In genomic region chr10:48598243-48598935, GRCh38 we compare ENCODE assay signal across 13 cellular contexts. TPM values are rescaled to one million over a fixed set of nuclear protein-coding genes. Genes with fewer than 3 reads are reported as not detected.
A peak's percentile ranks its signal among the peaks of the same experiment; 100 is the strongest.
DNase-seq lines count a peak whose midpoint lies in the region; ATAC-seq and TF ChIP-seq lines count a peak whose summit lies in the region.
"Had no signal": no experiment of that assay in that cellular context is flagged by ENCODE, and none has a peak within 500 bp of the region (broad histone marks: within the 10 kb centered on the region; RNA-seq: fewer than 3 reads in every experiment).

No MANE protein-coding gene starts in this region.

- no peak overlapping the region for H4K91ac ChIP-seq in trophoblast cell (ENCODE audit: low read depth, low read length)

- H3K18ac ChIP-seq in trophoblast cell (ENCODE audit: low read length) = no peak overlapping the region

- H3K79me1 ChIP-seq in trophoblast cell (ENCODE audit: low read length) = no peaks in the 10 kb centered on the region

- no peak overlapping the region for H4K12ac ChIP-seq in trophoblast cell (ENCODE audit: low read depth, low read length)

- no peak overlapping the region for H2BK12ac ChIP-seq in trophoblast cell (ENCODE audit: low read length)

- no peak overlapping the region for H2BK120ac ChIP-seq in trophoblast cell (ENCODE audit: insufficient read depth, low read length, poor library complexity)

- WGBS in trophoblast cell (ENCODE audit: extremely low coverage, insufficient coverage, insufficient read length) = no CpG with 5 or more reads among the region's 7 CpGs

- no peaks in the 10 kb centered on the region for H3K79me2 ChIP-seq in trophoblast cell (ENCODE audit: control insufficient read depth, insufficient read depth, low read length, poor library complexity)

- peaks cover 2% of the 10 kb centered on the region for H3K9me3 ChIP-seq in trophoblast cell (ENCODE audit: insufficient read depth, low read depth, low read length)

- peak; percentile 39 for DNase-seq in G401 (ENCODE audit: low spot score)
- DNase-seq in NCI-H2107 treated with DMSO at 0.1 percent for 48 hours (lab: John Stamatoyannopoulos, UW; ENCODE audit: unreplicated experiment) = peak; percentile 84
- DNase-seq in coronary artery (ENCODE audit: low spot score) = peak; percentile 63
- DNase-seq in trophoblast cell = peak in 1 of 2 donors; percentile 35
- DNase-seq in activated CD4-positive, alpha-beta T cell treated with anti-CD3 and anti-CD28 coated beads for 36 hours = no peak
- DNase-seq in activated CD4-positive, alpha-beta T cell treated with anti-CD3 and anti-CD28 coated beads for 4 hours = no peak
- DNase-seq: activated CD4-positive, alpha-beta T cell treated with anti-CD3 and anti-CD28 coated beads, Interleukin-2, amount 50 U/mL, for 1 hour; activated naive CD8-positive, alpha-beta T cell treated with anti-CD3 and anti-CD28 coated beads, Interleukin-2, amount 10 ng/mL, durations not matched to agents 7 days and 5 days; KG1 had no signal

- no peaks in the 10 kb centered on the region for H3K27me3 ChIP-seq in trophoblast cell (ENCODE audit: insufficient read depth, low read length)
- H3K27me3 ChIP-seq: neural progenitor cell had no signal

- H3K14ac ChIP-seq in trophoblast cell (ENCODE audit: low read length) = no peak overlapping the region

- no peaks in the 10 kb centered on the region for H3K4me1 Mint-ChIP-seq in activated CD4-positive, alpha-beta T cell treated with anti-CD3 and anti-CD28 coated beads for 36 hours
- H3K4me1 Mint-ChIP-seq: activated naive CD8-positive, alpha-beta T cell treated with anti-CD3 and anti-CD28 coated beads, Interleukin-2, amount 10 ng/mL, durations not matched to agents 7 days and 5 days; stimulated activated effector memory CD8-positive, alpha-beta T cell treated with anti-CD3 and anti-CD28 coated beads, Interleukin-12 subunit alpha, Interleukin-12 subunit beta, amount 100 ng/mL, for 72 hours had no signal

- H2AK5ac ChIP-seq in trophoblast cell (ENCODE audit: low read length) = no peak overlapping the region

- POLR2A ChIA-PET in activated CD4-positive, alpha-beta T cell treated with anti-CD3 and anti-CD28 coated beads for 36 hours (lab: Charles Lee) = no interaction called here

- no peak overlapping the region for H3K4ac ChIP-seq in trophoblast cell (ENCODE audit: low read depth, low read length)

- CTCF ChIA-PET in activated CD4-positive, alpha-beta T cell treated with anti-CD3 and anti-CD28 coated beads for 36 hours (lab: Charles Lee) = interaction anchor here (1.1 to 1.3 kb wide), 2 partner anchors 9 to 10 kb away, joined by 3 read pairs; no protein-coding TSS in a partner anchor

- no peak overlapping the region for H3K4me2 ChIP-seq in trophoblast cell (ENCODE audit: low read length)
- H3K4me2 ChIP-seq: neural progenitor cell had no signal

- H3K27ac ChIP-seq in coronary artery (no peak overlapping the region), trophoblast cell (ENCODE audit: low read depth, low read length) (no peak overlapping the region)
- H3K27ac ChIP-seq: neural progenitor cell had no signal

- no peaks in the 10 kb centered on the region for H3K36me3 ChIP-seq in trophoblast cell (ENCODE audit: control insufficient read depth in 1 of 2, insufficient read depth in 2 of 2, low read length in 2 of 2)
- H3K36me3 ChIP-seq: neural progenitor cell had no signal

- H3K4me1 ChIP-seq in trophoblast cell (ENCODE audit: control insufficient read depth in 1 of 2, insufficient read depth in 2 of 2, low read length in 2 of 2) = no peaks in the 10 kb centered on the region

- H3K27ac Mint-ChIP-seq in activated CD4-positive, alpha-beta T cell treated with anti-CD3 and anti-CD28 coated beads for 36 hours = no peak overlapping the region
- H3K27ac Mint-ChIP-seq: activated naive CD8-positive, alpha-beta T cell treated with anti-CD3 and anti-CD28 coated beads, Interleukin-2, amount 10 ng/mL, durations not matched to agents 7 days and 5 days; stimulated activated effector memory CD8-positive, alpha-beta T cell treated with anti-CD3 and anti-CD28 coated beads, Interleukin-12 subunit alpha, Interleukin-12 subunit beta, amount 100 ng/mL, for 72 hours had no signal

- H3K9me3 Mint-ChIP-seq in activated CD4-positive, alpha-beta T cell treated with anti-CD3 and anti-CD28 coated beads for 36 hours (ENCODE audit: low read depth) = no peaks in the 10 kb centered on the region
- H3K9me3 Mint-ChIP-seq: activated naive CD8-positive, alpha-beta T cell treated with anti-CD3 and anti-CD28 coated beads, Interleukin-2, amount 10 ng/mL, durations not matched to agents 7 days and 5 days; neural progenitor cell; stimulated activated effector memory CD8-positive, alpha-beta T cell treated with anti-CD3 and anti-CD28 coated beads, Interleukin-12 subunit alpha, Interleukin-12 subunit beta, amount 100 ng/mL, for 72 hours had no signal

- in situ Hi-C loops in G401 (cut with HindIII; ENCODE audit: low sequenced_read_pairs) = no loop called here

- intact Hi-C loops in activated CD4-positive, alpha-beta T cell treated with anti-CD3 and anti-CD28 coated beads for 36 hours (cut with DNase I, micrococcal nuclease) = no loop called here

- no peak overlapping the region for H2AFZ ChIP-seq in trophoblast cell (ENCODE audit: insufficient read depth, low read length, poor library complexity)
- H2AFZ ChIP-seq: neural progenitor cell had no signal

- H3K4me3 ChIP-seq in coronary artery = no peak overlapping the region
- H3K4me3 ChIP-seq in trophoblast cell (ENCODE audit: low read depth, low read length) = peak overlapping the region; percentile 45
- H3K4me3 ChIP-seq: neural progenitor cell had no signal

- H3K27me3 Mint-ChIP-seq in activated CD4-positive, alpha-beta T cell treated with anti-CD3 and anti-CD28 coated beads for 36 hours = peaks cover 3% of the 10 kb centered on the region
- H3K27me3 Mint-ChIP-seq: activated naive CD8-positive, alpha-beta T cell treated with anti-CD3 and anti-CD28 coated beads, Interleukin-2, amount 10 ng/mL, durations not matched to agents 7 days and 5 days had no signal

- no peak overlapping the region for H2BK5ac ChIP-seq in trophoblast cell (ENCODE audit: low read depth, low read length, poor library complexity)

- no peak overlapping the region for H3K23ac ChIP-seq in trophoblast cell (ENCODE audit: low read length)

- no peak for TF ChIP-seq CTCF in coronary artery (IDR thresholded peaks at IDR 0.05)

- no peaks in the 10 kb centered on the region for H3K36me3 Mint-ChIP-seq in activated CD4-positive, alpha-beta T cell treated with anti-CD3 and anti-CD28 coated beads for 36 hours (ENCODE audit: low read depth)
- H3K36me3 Mint-ChIP-seq: activated naive CD8-positive, alpha-beta T cell treated with anti-CD3 and anti-CD28 coated beads, Interleukin-2, amount 10 ng/mL, durations not matched to agents 7 days and 5 days; neural progenitor cell; stimulated activated effector memory CD8-positive, alpha-beta T cell treated with anti-CD3 and anti-CD28 coated beads, Interleukin-12 subunit alpha, Interleukin-12 subunit beta, amount 100 ng/mL, for 72 hours had no signal

- H4K8ac ChIP-seq in trophoblast cell (ENCODE audit: low read depth, low read length) = no peak overlapping the region

- ATAC-seq in activated CD4-positive, alpha-beta T cell treated with anti-CD3 and anti-CD28 coated beads for 36 hours = no peak
- ATAC-seq in GM21423 (IDR thresholded peaks at IDR 0.05; ENCODE audit: unreplicated experiment) (no peak), GM19452 (IDR thresholded peaks at IDR 0.05; ENCODE audit: unreplicated experiment) (no peak)
- ATAC-seq: stimulated activated effector memory CD8-positive, alpha-beta T cell treated with anti-CD3 and anti-CD28 coated beads, Interleukin-12 subunit alpha, Interleukin-12 subunit beta, amount 100 ng/mL, for 72 hours had no signal

- no peak overlapping the region for H3K4me3 Mint-ChIP-seq in activated CD4-positive, alpha-beta T cell treated with anti-CD3 and anti-CD28 coated beads for 36 hours
- H3K4me3 Mint-ChIP-seq: activated naive CD8-positive, alpha-beta T cell treated with anti-CD3 and anti-CD28 coated beads, Interleukin-2, amount 10 ng/mL, durations not matched to agents 7 days and 5 days; neural progenitor cell; stimulated activated effector memory CD8-positive, alpha-beta T cell treated with anti-CD3 and anti-CD28 coated beads, Interleukin-12 subunit alpha, Interleukin-12 subunit beta, amount 100 ng/mL, for 72 hours had no signal

- H3K9ac ChIP-seq in trophoblast cell (ENCODE audit: low read length) = no peak overlapping the region
- H3K9ac ChIP-seq: neural progenitor cell had no signal

RNA-seq across cellular contexts. Expression of gene ARHGAP22, which starts 6.5 kb away (rescaled TPM):
- total RNA-seq in G401 (2014; rRNA removed; shearing (Covaris generic)) = 1.2 and 4.0 TPM in 2 replicates
- polyA plus RNA-seq in trophoblast cell (2013) = 0.18 and 0.36 TPM in 2 replicates
- under 1 TPM; 0.27 to 0.47 TPM for total RNA-seq in activated CD4-positive, alpha-beta T cell treated with anti-CD3 and anti-CD28 coated beads for 36 hours

Comparison
In these comparisons a context has a peak if more than half of its experiments do, and no peak if none do; other contexts are left out.
1. DNase-seq: peak in G401 (single experiment), NCI-H2107 treated with DMSO at 0.1 percent for 48 hours (single experiment) and coronary artery (single experiment); none in activated CD4-positive, alpha-beta T cell treated with anti-CD3 and anti-CD28 coated beads for 36 hours (single experiment) and activated CD4-positive, alpha-beta T cell treated with anti-CD3 and anti-CD28 coated beads for 4 hours (0 of 2).